10 cellular contexts compared by ENCODE assay signal in genomic region chr14:50233335-50234250, GRCh38. TPM values are rescaled to one million over a fixed set of nuclear protein-coding genes. Genes with fewer than 3 reads are reported as not detected.
DNase-seq lines count a peak whose midpoint lies in the region; ATAC-seq and TF ChIP-seq lines count a peak whose summit lies in the region.
"Had no signal": no experiment of that assay in that cellular context is flagged by ENCODE, and none has a peak within 500 bp of the region (broad histone marks: within the 10 kb centered on the region; RNA-seq: fewer than 3 reads in every experiment).

No MANE protein-coding gene starts in this region.

- peak overlapping the region; percentile 51 for H3K4me3 Mint-ChIP-seq in activated T-cell treated with anti-CD3 and anti-CD28 coated beads, Interleukin-2, amount 50 U/mL, for 24 hours
- H3K4me3 Mint-ChIP-seq in activated naive CD8-positive, alpha-beta T cell treated with anti-CD3 and anti-CD28 coated beads for 36 hours: no peak overlapping the region

- intact Hi-C loops in stomach (cut with DNase I; ENCODE audit: low total_unique reads): no loop called here

- TF ChIP-seq EP300 in stomach (IDR thresholded peaks at IDR 0.05): no peak

- H3K9me3 Mint-ChIP-seq in activated T-cell treated with anti-CD3 and anti-CD28 coated beads, Interleukin-2, amount 50 U/mL, for 24 hours: peaks cover 5% of the 10 kb centered on the region
- peaks cover 8% of the 10 kb centered on the region for H3K9me3 Mint-ChIP-seq in activated naive CD8-positive, alpha-beta T cell treated with anti-CD3 and anti-CD28 coated beads for 36 hours

- no peak for ATAC-seq in HG03521 (IDR thresholded peaks at IDR 0.05; ENCODE audit: unreplicated experiment)

- TF ChIP-seq POLR2A in stomach (IDR thresholded peaks at IDR 0.05): no peak

- H3K9me3 ChIP-seq in stomach: no peaks in the 10 kb centered on the region

- 73 to 79% (median 75%) methylated on average over 18 of the region's 18 CpGs for WGBS in stomach, 5 donors

- no peaks in the 10 kb centered on the region for H3K27me3 Mint-ChIP-seq in activated T-cell treated with anti-CD3 and anti-CD28 coated beads, Interleukin-2, amount 50 U/mL, for 24 hours
- no peaks in the 10 kb centered on the region for H3K27me3 Mint-ChIP-seq in activated naive CD8-positive, alpha-beta T cell treated with anti-CD3 and anti-CD28 coated beads for 36 hours
- H3K27me3 Mint-ChIP-seq: B cell, naive B cell had no signal

- H3K4me3 ChIP-seq in stomach: no peak overlapping the region

- H3K27me3 ChIP-seq in stomach: no peaks in the 10 kb centered on the region

- H3K4me1 Mint-ChIP-seq in activated T-cell treated with anti-CD3 and anti-CD28 coated beads, Interleukin-2, amount 50 U/mL, for 24 hours (ENCODE audit: low read depth): peaks cover 41% of the 10 kb centered on the region
- H3K4me1 Mint-ChIP-seq in activated naive CD8-positive, alpha-beta T cell treated with anti-CD3 and anti-CD28 coated beads for 36 hours: peaks cover 31% of the 10 kb centered on the region

- no peak for TF ChIP-seq CTCF in stomach (IDR thresholded peaks at IDR 0.05)

- H3K27ac Mint-ChIP-seq in activated T-cell treated with anti-CD3 and anti-CD28 coated beads, Interleukin-2, amount 50 U/mL, for 24 hours: peak overlapping the region; percentile 85
- H3K27ac Mint-ChIP-seq in activated naive CD8-positive, alpha-beta T cell treated with anti-CD3 and anti-CD28 coated beads for 36 hours: peak overlapping the region; percentile 51

- DNase-seq in activated T-cell treated with anti-CD3 and anti-CD28 coated beads, Interleukin-2, amount 50 U/mL, for 24 hours: peak; percentile 40
- DNase-seq in activated T-cell treated with anti-CD3 and anti-CD28 coated beads for 4 hours: no peak
- peak; percentile 28 for DNase-seq in NCI-H2196 (lab: John Stamatoyannopoulos, UW; ENCODE audit: unreplicated experiment)
- no peak for DNase-seq in activated naive CD8-positive, alpha-beta T cell treated with anti-CD3 and anti-CD28 coated beads for 36 hours
- DNase-seq in stimulated activated CD4-positive, alpha-beta T cell treated with anti-CD3 and anti-CD28 coated beads, Interleukin-2, amount 100 ng/mL, for 24 hours: peak; percentile 31 to 36
- no peak for DNase-seq in NAMALWA (ENCODE audit: low spot score)
- DNase-seq in stomach: no peak
- DNase-seq: naive B cell had no signal

- peaks cover 8 to 36% (median 29%) of the 10 kb centered on the region in 4 donors for H3K4me1 ChIP-seq in stomach

- peaks cover 15% of the 10 kb centered on the region for H3K36me3 Mint-ChIP-seq in activated T-cell treated with anti-CD3 and anti-CD28 coated beads, Interleukin-2, amount 50 U/mL, for 24 hours (ENCODE audit: low read depth)
- peaks cover 13% of the 10 kb centered on the region for H3K36me3 Mint-ChIP-seq in activated naive CD8-positive, alpha-beta T cell treated with anti-CD3 and anti-CD28 coated beads for 36 hours
- H3K36me3 Mint-ChIP-seq: naive B cell had no signal

- no peak overlapping the region for H3K27ac ChIP-seq in stomach

- no peaks in the 10 kb centered on the region for H3K36me3 ChIP-seq in stomach

RNA-seq across cellular contexts. Expression of gene SOS2, which starts 2.2 kb away (rescaled TPM):
- total RNA-seq in activated naive CD8-positive, alpha-beta T cell treated with anti-CD3 and anti-CD28 coated beads for 36 hours: 10 to 100 TPM; 13.4 to 13.6 TPM
- 10 to 100 TPM; 26.1 to 69.0 (median 30.8) TPM for total RNA-seq in stomach
- polyA plus RNA-seq in stomach: 10 to 100 TPM in 1 of 3 donors, 1 to 10 TPM in 2; 5.8 to 11.8 (median 8.9) TPM

Comparison
In these comparisons a context has a peak if more than half of its experiments do, and no peak if none do; other contexts are left out.
1. DNase-seq: peak in activated T-cell treated with anti-CD3 and anti-CD28 coated beads, Interleukin-2, amount 50 U/mL, for 24 hours (single experiment), NCI-H2196 (single experiment) and stimulated activated CD4-positive, alpha-beta T cell treated with anti-CD3 and anti-CD28 coated beads, Interleukin-2, amount 100 ng/mL, for 24 hours (2 of 2); none in activated T-cell treated with anti-CD3 and anti-CD28 coated beads for 4 hours (single experiment), activated naive CD8-positive, alpha-beta T cell treated with anti-CD3 and anti-CD28 coated beads for 36 hours (single experiment), NAMALWA (single experiment) and stomach (single experiment).